16 cellular contexts compared by ENCODE assay signal in genomic region chr11:74923125-74923524, GRCh38. TPM values are rescaled to one million over a fixed set of nuclear protein-coding genes. Genes with fewer than 3 reads are reported as not detected.
DNase-seq lines count a peak whose midpoint lies in the region; ATAC-seq and TF ChIP-seq lines count a peak whose summit lies in the region.
"Had no signal": no experiment of that assay in that cellular context is flagged by ENCODE, and none has a peak within 500 bp of the region (broad histone marks: within the 10 kb centered on the region; RNA-seq: fewer than 3 reads in every experiment).

No MANE protein-coding gene starts in this region.

- H3K27ac Mint-ChIP-seq in stimulated activated effector memory CD8-positive, alpha-beta T cell treated with anti-CD3 and anti-CD28 coated beads, Interleukin-12 subunit alpha, Interleukin-12 subunit beta, amount 100 ng/mL, for 72 hours: peak overlapping the region; percentile 21
- H3K27ac Mint-ChIP-seq: CD4-positive, alpha-beta T cell; HFFc6 had no signal

- in situ Hi-C loops in GM23248 (cut with MboI): no loop called here

- no peaks in the 10 kb centered on the region for H3K79me2 ChIP-seq in GM23248 (ENCODE audit: insufficient read depth)

- H3K9me3 ChIP-seq in GM23248 (ENCODE audit: low read depth) (no peaks in the 10 kb centered on the region), colonic mucosa (no peaks in the 10 kb centered on the region)
- H3K9me3 ChIP-seq: Caco-2 had no signal

- peaks cover 22% of the 10 kb centered on the region for H3K4me1 Mint-ChIP-seq in stimulated activated effector memory CD8-positive, alpha-beta T cell treated with anti-CD3 and anti-CD28 coated beads, Interleukin-12 subunit alpha, Interleukin-12 subunit beta, amount 100 ng/mL, for 72 hours

- H3K9ac ChIP-seq in GM23248 (no peak overlapping the region), colonic mucosa (ENCODE audit: low read depth in 2 of 2, low read length in 2 of 2) (no peak overlapping the region)

- H3F3A ChIP-seq in GM23248 (ENCODE audit: insufficient read depth): peaks cover 24% of the 10 kb centered on the region

- no peaks in the 10 kb centered on the region for H3K9me3 Mint-ChIP-seq in stimulated activated effector memory CD8-positive, alpha-beta T cell treated with anti-CD3 and anti-CD28 coated beads, Interleukin-12 subunit alpha, Interleukin-12 subunit beta, amount 100 ng/mL, for 72 hours
- H3K9me3 Mint-ChIP-seq: CD4-positive, alpha-beta T cell; HFFc6 had no signal

- H3K36me3 Mint-ChIP-seq in stimulated activated effector memory CD8-positive, alpha-beta T cell treated with anti-CD3 and anti-CD28 coated beads, Interleukin-12 subunit alpha, Interleukin-12 subunit beta, amount 100 ng/mL, for 72 hours: peaks cover 17% of the 10 kb centered on the region

- ATAC-seq in stimulated activated effector memory CD8-positive, alpha-beta T cell treated with anti-CD3 and anti-CD28 coated beads, Interleukin-12 subunit alpha, Interleukin-12 subunit beta, amount 100 ng/mL, for 72 hours: no peak
- ATAC-seq in GM19455 (IDR thresholded peaks at IDR 0.05; ENCODE audit: unreplicated experiment): no peak
- ATAC-seq in HG02884 (IDR thresholded peaks at IDR 0.05; ENCODE audit: unreplicated experiment): no peak
- ATAC-seq: HCT116 had no signal

- no peak overlapping the region for H3K4me3 Mint-ChIP-seq in stimulated activated effector memory CD8-positive, alpha-beta T cell treated with anti-CD3 and anti-CD28 coated beads, Interleukin-12 subunit alpha, Interleukin-12 subunit beta, amount 100 ng/mL, for 72 hours
- H3K4me3 Mint-ChIP-seq: CD4-positive, alpha-beta T cell; HFFc6 had no signal

- DNase-seq in GM23248 (peak; percentile 50), epithelial cell of esophagus (ENCODE audit: low read depth) (peak; percentile 34), fibroblast of peridontal ligament (ENCODE audit: extremely low read depth) (peak; percentile 58), colonic mucosa (no peak)
- no peak for DNase-seq in stimulated activated effector memory CD8-positive, alpha-beta T cell treated with anti-CD3 and anti-CD28 coated beads, Interleukin-12 subunit alpha, Interleukin-12 subunit beta, amount 100 ng/mL, for 72 hours (ENCODE audit: low spot score in 2 of 2)
- DNase-seq: AML-193; Caco-2; CD4-positive, alpha-beta T cell; GOT3; H7; HFFc6 had no signal

- no peaks in the 10 kb centered on the region for H3K27me3 ChIP-seq in GM23248 (replicated peaks; ENCODE audit: insufficient read depth)
- no peaks in the 10 kb centered on the region for H3K27me3 ChIP-seq in colonic mucosa

- H3K4me2 ChIP-seq in GM23248 (ENCODE audit: unreplicated experiment): no peak overlapping the region

- no peaks in the 10 kb centered on the region for H4K20me1 ChIP-seq in GM23248 (ENCODE audit: insufficient read depth)

- H3K4me1 ChIP-seq in GM23248 (ENCODE audit: insufficient read depth): peaks cover 32% of the 10 kb centered on the region
- no peaks in the 10 kb centered on the region for H3K4me1 ChIP-seq in colonic mucosa

- TF ChIP-seq CTCF in epithelial cell of esophagus (IDR thresholded peaks at IDR 0.05; ENCODE audit: insufficient read depth, low read depth, low read length, missing control alignments) (no peak), colonic mucosa (IDR thresholded peaks at IDR 0.05) (no peak)

- no peak overlapping the region for H3K4me3 ChIP-seq in GM23248
- no peak overlapping the region for H3K4me3 ChIP-seq in epithelial cell of esophagus (ENCODE audit: low read length)
- no peak overlapping the region for H3K4me3 ChIP-seq in colonic mucosa

- H3K36me3 ChIP-seq in GM23248 (ENCODE audit: low read depth) (peaks cover 3% of the 10 kb centered on the region; the same call in 1 of the 2 replicates), colonic mucosa (no peaks in the 10 kb centered on the region)

- intact Hi-C loops in colonic mucosa (cut with DNase I): no loop called here

- H2AFZ ChIP-seq in GM23248: no peak overlapping the region

- no peaks in the 10 kb centered on the region for H3K9me2 ChIP-seq in GM23248 (ENCODE audit: insufficient read depth)

- no peak overlapping the region for H3K27ac ChIP-seq in GM23248
- H3K27ac ChIP-seq in colonic mucosa: no peak overlapping the region
- H3K27ac ChIP-seq: C4-2B, HL-60 had no signal

RNA-seq across cellular contexts. Expression of gene XRRA1, which starts 25.8 kb away (rescaled TPM):
- total RNA-seq in GM23248 (2014; rRNA removed; shearing (Covaris generic)): 1.4 and 3.2 TPM in 2 replicates
- polyA plus RNA-seq in GM23248 (2016; fragmentation: Nextera tagmentation; extraction: Ambion mirVana): 7.0 and 7.3 TPM in 2 replicates
- 1 to 10 TPM; 5.1 to 6.6 TPM for total RNA-seq in colonic mucosa

RNA-seq across cellular contexts. Expression of gene SPCS2, which starts 25.9 kb away (rescaled TPM):
- total RNA-seq in GM23248 (2014; rRNA removed; shearing (Covaris generic)): 51.1 and 316 TPM in 2 replicates
- 335 and 370 TPM in 2 replicates for polyA plus RNA-seq in GM23248 (2016; fragmentation: Nextera tagmentation; extraction: Ambion mirVana)
- total RNA-seq in colonic mucosa: 100 to 1,000 TPM; 147 to 180 TPM

Comparison
In these comparisons a context has a peak if more than half of its experiments do, and no peak if none do; other contexts are left out.
1. DNase-seq: peak in GM23248 (single experiment), epithelial cell of esophagus (single experiment) and fibroblast of peridontal ligament (single experiment); none in stimulated activated effector memory CD8-positive, alpha-beta T cell treated with anti-CD3 and anti-CD28 coated beads, Interleukin-12 subunit alpha, Interleukin-12 subunit beta, amount 100 ng/mL, for 72 hours (0 of 2) and colonic mucosa (single experiment).